8 cellular contexts compared by ENCODE assay signal in genomic region chr11:83819936-83820549, GRCh38.
DNase-seq lines count a peak whose midpoint lies in the region; ATAC-seq and FAIRE-seq lines count a peak whose summit lies in the region.

No MANE protein-coding gene starts in this region.

- DNase-seq in ELR (ENCODE audit: low read depth) (peak; percentile 80), NCI-H774 (lab: John Stamatoyannopoulos, UW) (peak; percentile 44), memory B cell (ENCODE audit: low spot score in 2 of 2) (no peak)
- DNase-seq in activated CD8-positive, alpha-beta memory T cell treated with anti-CD3 and anti-CD28 coated beads for 24 hours: no peak
- no peak for DNase-seq in activated CD8-positive, alpha-beta memory T cell treated with anti-CD3 and anti-CD28 coated beads, Interleukin-2, amount 50 U/mL, for 48 hours

- peaks cover 4% of the 10 kb centered on the region for H3K27me3 Mint-ChIP-seq in memory B cell

- H3K9me3 Mint-ChIP-seq in memory B cell: no peaks in the 10 kb centered on the region

- H3K27ac Mint-ChIP-seq in memory B cell: no peak overlapping the region

- H3K4me1 Mint-ChIP-seq in memory B cell: peaks cover 2% of the 10 kb centered on the region

- H3K36me3 Mint-ChIP-seq in memory B cell: no peaks in the 10 kb centered on the region

- peak; percentile 51 for ATAC-seq in HG03342 (IDR thresholded peaks at IDR 0.05; ENCODE audit: unreplicated experiment)
- peak; percentile 41 for ATAC-seq in memory B cell (ENCODE audit: low read depth)
- no peak for ATAC-seq in GM19463 (IDR thresholded peaks at IDR 0.05; ENCODE audit: unreplicated experiment)

- no peak overlapping the region for H3K4me3 Mint-ChIP-seq in memory B cell

- peak; percentile 82 for FAIRE-seq in colon (lab: Jason Lieb, UNC)

Comparison
In these comparisons a context has a peak if more than half of its experiments do, and no peak if none do; other contexts are left out.
1. DNase-seq: peak in ELR (single experiment) and NCI-H774 (single experiment); none in memory B cell (0 of 2), activated CD8-positive, alpha-beta memory T cell treated with anti-CD3 and anti-CD28 coated beads for 24 hours (single experiment) and activated CD8-positive, alpha-beta memory T cell treated with anti-CD3 and anti-CD28 coated beads, Interleukin-2, amount 50 U/mL, for 48 hours (single experiment).